Comparison of ENCODE assay signal across 12 cellular contexts in the genomic region with DNA sequence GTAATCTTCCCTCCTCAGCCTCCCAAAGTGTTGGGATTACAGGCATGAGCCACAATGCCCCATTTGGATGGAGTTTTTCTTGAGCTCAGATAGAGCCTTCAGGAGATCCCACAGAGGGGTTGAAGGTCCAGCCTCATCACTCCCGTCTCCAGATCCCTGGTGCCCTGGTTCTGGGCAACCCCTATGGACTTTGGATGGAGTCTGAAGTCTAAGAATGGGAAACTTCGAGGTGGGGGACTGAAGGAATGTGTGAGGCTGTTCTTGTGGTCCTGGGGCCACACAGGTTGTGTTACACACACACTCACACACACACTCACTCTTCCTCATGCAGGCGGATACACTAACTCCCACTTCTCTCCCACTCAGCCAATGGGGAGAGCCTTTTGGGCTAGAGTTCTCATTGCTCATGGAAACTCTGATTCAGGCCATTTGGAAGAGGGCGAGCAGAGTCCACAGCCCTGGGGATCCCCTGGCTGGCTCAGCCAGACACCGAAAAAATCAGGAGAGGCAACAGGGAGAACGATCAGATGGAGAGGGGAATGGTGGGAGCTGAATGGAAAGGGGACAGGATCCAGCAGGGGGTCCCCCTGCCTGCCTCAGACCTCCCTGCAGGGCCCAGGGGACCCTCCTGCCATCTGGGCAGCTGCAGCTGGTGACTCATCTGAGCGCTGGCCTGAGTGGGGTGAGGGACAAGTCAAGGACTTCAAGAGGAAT. TPM values are rescaled to one million over a fixed set of nuclear protein-coding genes. Genes with fewer than 3 reads are reported as not detected.
DNase-seq lines count a peak whose midpoint lies in the region; ATAC-seq, FAIRE-seq and TF ChIP-seq lines count a peak whose summit lies in the region.
"Had no signal": no experiment of that assay in that cellular context is flagged by ENCODE, and none has a peak within 500 bp of the region (broad histone marks: within the 10 kb centered on the region; RNA-seq: fewer than 3 reads in every experiment).

No MANE protein-coding gene starts in this region.

- BruUV-seq in Calu3 (replicated peaks; lab: Mats Ljungman, UMichigan), result no TSS peak

- no peaks in the 10 kb centered on the region for H3K9me3 Mint-ChIP-seq in Calu3 (ENCODE audit: low read depth, unreplicated experiment)
- H3K9me3 Mint-ChIP-seq: activated naive CD4-positive, alpha-beta T cell treated with anti-CD3 and anti-CD28 coated beads, Interleukin-2, amount 10 ng/mL, durations not matched to agents 7 days and 5 days had no signal

- peak overlapping the region; percentile 67 for H3K27ac ChIP-seq in RWPE1
- H3K27ac ChIP-seq: KMS-11 had no signal

- intact Hi-C loops in Calu3 (cut with micrococcal nuclease; ENCODE audit: unreplicated experiment), result loop anchor here (2.0 kb wide), 1 partner anchor 19 kb away; no protein-coding TSS in a partner anchor

- DNase-seq in Calu3, result peak; percentile 67
- no peak for DNase-seq in RWPE1 (ENCODE audit: low spot score)
- DNase-seq in fibroblast of villous mesenchyme (ENCODE audit: low read depth), result peak; percentile 76
- peak; percentile 54 for DNase-seq in renal cortical epithelial cell (ENCODE audit: low read depth)
- no peak for DNase-seq in GM12891 (ENCODE audit: insufficient read length, low spot score)
- DNase-seq in NK-92 treated with Interleukin-12 subunit alpha and Interleukin-12 subunit beta, amount 100 ng/mL, for 24 hours (lab: John Stamatoyannopoulos, UW), result no peak
- DNase-seq: activated naive CD4-positive, alpha-beta T cell treated with anti-CD3 and anti-CD28 coated beads, Interleukin-2, amount 10 ng/mL, durations not matched to agents 7 days and 5 days; SHP77 treated with DMSO at 0.1 percent for 48 hours had no signal

- POLR2A ChIA-PET in RWPE1 (lab: Yijun Ruan, JAX; ENCODE audit: low non-redundant PET), result no interaction called here

- no peak for TF ChIP-seq POLR2A in GM12891 (IDR thresholded peaks at IDR 0.05; ENCODE audit: low read depth, low read length)

- no peak for ATAC-seq in HG03342 (IDR thresholded peaks at IDR 0.05; ENCODE audit: unreplicated experiment)
- no peak for ATAC-seq in GM21723 (IDR thresholded peaks at IDR 0.05; ENCODE audit: unreplicated experiment)

- CTCF ChIA-PET in Calu3 (lab: Charles Lee), result interaction anchor here (0.6 to 53.1 kb wide), 22 partner anchors 3 to 807 kb away, joined by 3 to 4142 read pairs (median 5); partner anchors contain the start of genes CCR7, ERBB2, IGFBP4 and PGAP3
- CTCF ChIA-PET in RWPE1 (lab: Yijun Ruan, JAX), result interaction anchor here (0.6 to 0.7 kb wide), 3 partner anchors 80 to 1491 kb away, joined by 3 to 7 read pairs (median 3); no protein-coding TSS in a partner anchor

- no peak for TF ChIP-seq CTCF in Calu3 (IDR thresholded peaks at IDR 0.05; ENCODE audit: unreplicated experiment)
- TF ChIP-seq CTCF in RWPE1 (conservative IDR thresholded peaks at IDR 0.05; ENCODE audit: low read depth), result no peak
- no peak for TF ChIP-seq CTCF in fibroblast of villous mesenchyme (IDR thresholded peaks at IDR 0.05; ENCODE audit: insufficient read depth, low read depth, low read length)

- no peak overlapping the region for H3K4me3 ChIP-seq in fibroblast of villous mesenchyme (ENCODE audit: low read depth, low read length)

- peaks cover 10% of the 10 kb centered on the region for H3K36me3 Mint-ChIP-seq in Calu3 (ENCODE audit: insufficient read depth, unreplicated experiment)

- H3K4me1 Mint-ChIP-seq in Calu3 (ENCODE audit: low read depth, unreplicated experiment), result peaks cover 47% of the 10 kb centered on the region

- H3K27ac Mint-ChIP-seq in Calu3 (ENCODE audit: unreplicated experiment), result no peak overlapping the region
- H3K27ac Mint-ChIP-seq: activated naive CD4-positive, alpha-beta T cell treated with anti-CD3 and anti-CD28 coated beads, Interleukin-2, amount 10 ng/mL, durations not matched to agents 7 days and 5 days had no signal

- FAIRE-seq in GM12891 (lab: Jason Lieb, UNC), result no peak
- FAIRE-seq: H1 had no signal

- peaks cover 15% of the 10 kb centered on the region for H3K27me3 Mint-ChIP-seq in Calu3 (ENCODE audit: unreplicated experiment)

- H3K4me3 Mint-ChIP-seq in Calu3 (ENCODE audit: low read depth, unreplicated experiment), result no peak overlapping the region
- H3K4me3 Mint-ChIP-seq: activated naive CD4-positive, alpha-beta T cell treated with anti-CD3 and anti-CD28 coated beads, Interleukin-2, amount 10 ng/mL, durations not matched to agents 7 days and 5 days had no signal

TF ChIP-seq in GM12891, 5 proteins besides CTCF, POLR2A, EP300 and RAD21:
- TF ChIP-seq PAX5 (IDR thresholded peaks at IDR 0.05; ENCODE audit: insufficient read depth, low read length, severe bottlenecking) (no peak), TAF1 (IDR thresholded peaks at IDR 0.05; ENCODE audit: low read depth, low read length) (no peak), POU2F2 (IDR thresholded peaks at IDR 0.05; ENCODE audit: low read depth, low read length) (no peak), SPI1 (IDR thresholded peaks at IDR 0.05; ENCODE audit: low read depth, low read length) (no peak), POLR2AphosphoS5 (IDR thresholded peaks at IDR 0.05; ENCODE audit: low read depth, low read length) (no peak)

RNA-seq across cellular contexts. Expression of gene IGFBP4, which starts 9.0 kb away (rescaled TPM):
- total RNA-seq in Calu3 (2022) (33.9 and 39.2 TPM in 2 replicates), fibroblast of villous mesenchyme (188 and 225 TPM in 2 replicates), renal cortical epithelial cell (44.8 and 89.8 TPM in 2 replicates)
- polyA plus RNA-seq in GM12891 (2012; ENCODE audit: low read depth, missing spikeins), result 5.1 TPM

RNA-seq across cellular contexts. Expression of gene TOP2A, which starts 34.5 kb away (rescaled TPM):
- 1,389 and 1,672 TPM in 2 replicates for total RNA-seq in Calu3 (2022)
- total RNA-seq in fibroblast of villous mesenchyme, result 39.9 and 105 TPM in 2 replicates
- total RNA-seq in renal cortical epithelial cell, result 2.1 and 46.5 TPM in 2 replicates
- 65.4 TPM for polyA plus RNA-seq in GM12891 (2012; ENCODE audit: low read depth, missing spikeins)

RNA-seq across cellular contexts. Expression of gene TNS4, which starts 49.2 kb away (rescaled TPM):
- total RNA-seq in Calu3 (2022), result 0.21 and 0.44 TPM in 2 replicates
- total RNA-seq in fibroblast of villous mesenchyme, result not detected in 2 replicates
- 0.05 and 0.69 TPM in 2 replicates for total RNA-seq in renal cortical epithelial cell
- polyA plus RNA-seq in GM12891 (2012; ENCODE audit: low read depth, missing spikeins), result 0.22 TPM

Comparison
In these comparisons a context has a peak if more than half of its experiments do, and no peak if none do; other contexts are left out.
1. DNase-seq: peak in Calu3 (single experiment), fibroblast of villous mesenchyme (single experiment) and renal cortical epithelial cell (single experiment); none in RWPE1 (single experiment), GM12891 (single experiment) and NK-92 treated with Interleukin-12 subunit alpha and Interleukin-12 subunit beta, amount 100 ng/mL, for 24 hours (single experiment).